15 cellular contexts compared by ENCODE assay signal in genomic region chr14:68679746-68680467, GRCh38.
DNase-seq lines count a peak whose midpoint lies in the region; ATAC-seq, FAIRE-seq and TF ChIP-seq lines count a peak whose summit lies in the region.
"Had no signal": no experiment of that assay in that cellular context is flagged by ENCODE, and none has a peak within 500 bp of the region (broad histone marks: within the 10 kb centered on the region; RNA-seq: fewer than 3 reads in every experiment).

No MANE protein-coding gene starts in this region.

- H3K9me3 ChIP-seq in RWPE2 (ENCODE audit: severe bottlenecking) = no peaks in the 10 kb centered on the region
- no peaks in the 10 kb centered on the region for H3K9me3 ChIP-seq in kidney (ENCODE audit: control insufficient read depth in 1 of 2, low read length in 2 of 2)
- H3K9me3 ChIP-seq in GM23248 (ENCODE audit: low read depth) = no peaks in the 10 kb centered on the region
- H3K9me3 ChIP-seq: tibial nerve had no signal

- no peak overlapping the region for H2AFZ ChIP-seq in GM23248
- H2AFZ ChIP-seq: PC-9 had no signal

- H3F3A ChIP-seq in GM23248 (ENCODE audit: insufficient read depth) = peaks cover 31% of the 10 kb centered on the region

- intact Hi-C loops in kidney (cut with DNase I) (loop anchor here (10.0 kb wide), 1 partner anchor 105 kb away; no protein-coding TSS in a partner anchor), lower leg skin (cut with DNase I; ENCODE audit: low total_unique reads) (no loop called here)

- H3K4me3 ChIP-seq in RWPE2 (ENCODE audit: severe bottlenecking) (no peak overlapping the region), kidney (ENCODE audit: low read length in 2 of 2) (peak overlapping the region; percentile 37 to 49), GM23248 (no peak overlapping the region), lower leg skin (ENCODE audit: low read depth, poor library complexity, severe bottlenecking) (no peak overlapping the region)
- H3K4me3 ChIP-seq: PC-9, tibial nerve had no signal

- 0 out of 2 replicates have a peak, but pooled peaks cover 4% of the 10 kb centered on the region for H3K79me2 ChIP-seq in GM23248 (ENCODE audit: insufficient read depth)

- peaks cover 20% of the 10 kb centered on the region for H3K4me1 Mint-ChIP-seq in progenitor cell of endocrine pancreas (ENCODE audit: low read depth)

- no peak overlapping the region for H3K4me3 Mint-ChIP-seq in progenitor cell of endocrine pancreas (ENCODE audit: low read depth)
- H3K4me3 Mint-ChIP-seq: activated CD4-positive, alpha-beta memory T cell treated with anti-CD3 and anti-CD28 coated beads, Interleukin-2, amount 10 ng/mL, durations not matched to agents 7 days and 5 days; nephron progenitor cell had no signal

- H3K4me2 ChIP-seq in GM23248 (ENCODE audit: unreplicated experiment) = no peak overlapping the region
- H3K4me2 ChIP-seq: PC-9 had no signal

- H3K4me1 ChIP-seq in RWPE2 (ENCODE audit: insufficient read depth, poor library complexity, severe bottlenecking) (peaks cover 62% of the 10 kb centered on the region), kidney (ENCODE audit: control insufficient read depth in 1 of 2, insufficient read depth in 1 of 2, low read depth in 1 of 2, low read length in 2 of 2) (peaks cover 18 to 21% of the 10 kb centered on the region in 2 donors), GM23248 (ENCODE audit: insufficient read depth) (peaks cover 51% of the 10 kb centered on the region)

- TF ChIP-seq POLR2A in lower leg skin (IDR thresholded peaks at IDR 0.05) = no peak

- H3K9me2 ChIP-seq in GM23248 (ENCODE audit: insufficient read depth) = no peaks in the 10 kb centered on the region

- no peaks in the 10 kb centered on the region for H4K20me1 ChIP-seq in GM23248 (ENCODE audit: insufficient read depth)

- H3K27ac ChIP-seq in RWPE2 (ENCODE audit: poor library complexity, severe bottlenecking) (peak overlapping the region; percentile 100), kidney (ENCODE audit: low read depth in 2 of 2, low read length in 2 of 2) (no peak overlapping the region), GM23248 (no peak overlapping the region)
- H3K27ac ChIP-seq: PC-9 had no signal

- peak overlapping the region; percentile 8 for H3K27ac Mint-ChIP-seq in progenitor cell of endocrine pancreas
- H3K27ac Mint-ChIP-seq: activated CD4-positive, alpha-beta memory T cell treated with anti-CD3 and anti-CD28 coated beads, Interleukin-2, amount 10 ng/mL, durations not matched to agents 7 days and 5 days; nephron progenitor cell had no signal

- ATAC-seq in RWPE2 (ENCODE audit: low read depth) = no peak
- no peak for ATAC-seq in GM18502 (IDR thresholded peaks at IDR 0.05; ENCODE audit: poor library complexity, unreplicated experiment)
- ATAC-seq in HG03432 (IDR thresholded peaks at IDR 0.05; ENCODE audit: unreplicated experiment) = no peak

- no peak for TF ChIP-seq CTCF in RWPE2 (IDR thresholded peaks at IDR 0.05; ENCODE audit: poor library complexity, severe bottlenecking)
- no peak for TF ChIP-seq CTCF in kidney (IDR thresholded peaks at IDR 0.05; ENCODE audit: borderline replicate concordance, extremely low read depth, insufficient read depth)
- TF ChIP-seq CTCF in progenitor cell of endocrine pancreas (IDR thresholded peaks at IDR 0.05; ENCODE audit: unreplicated experiment) = no peak
- no peak for TF ChIP-seq CTCF in lower leg skin (IDR thresholded peaks at IDR 0.05)

- in situ Hi-C loops in ACHN (cut with HindIII; ENCODE audit: low pct_ligation_motif_present, low pct_unique_long_range_greater_than_20kb, low sequenced_read_pairs) = no loop called here
- in situ Hi-C loops in GM23248 (cut with MboI) = loop anchor here (10.0 kb wide), 1 partner anchor 425 kb away; no protein-coding TSS in a partner anchor

- H3K36me3 ChIP-seq in RWPE2 (ENCODE audit: low read depth) (no peaks in the 10 kb centered on the region), kidney (ENCODE audit: control insufficient read depth in 1 of 2, insufficient read depth in 2 of 2, low read length in 2 of 2) (no peaks in the 10 kb centered on the region), GM23248 (ENCODE audit: low read depth) (no peaks in the 10 kb centered on the region)
- H3K36me3 ChIP-seq: tibial nerve had no signal

- H3K27me3 Mint-ChIP-seq in progenitor cell of endocrine pancreas = no peaks in the 10 kb centered on the region
- H3K27me3 Mint-ChIP-seq: activated CD4-positive, alpha-beta memory T cell treated with anti-CD3 and anti-CD28 coated beads, Interleukin-2, amount 10 ng/mL, durations not matched to agents 7 days and 5 days had no signal

- H3K9me3 Mint-ChIP-seq in progenitor cell of endocrine pancreas (ENCODE audit: low read depth) = peaks cover 5% of the 10 kb centered on the region
- H3K9me3 Mint-ChIP-seq: activated CD4-positive, alpha-beta memory T cell treated with anti-CD3 and anti-CD28 coated beads, Interleukin-2, amount 10 ng/mL, durations not matched to agents 7 days and 5 days had no signal

- H3K27me3 ChIP-seq in RWPE2 (ENCODE audit: insufficient read depth, poor library complexity, severe bottlenecking) (no peaks in the 10 kb centered on the region), GM23248 (replicated peaks; ENCODE audit: insufficient read depth) (no peaks in the 10 kb centered on the region)
- H3K27me3 ChIP-seq: tibial nerve had no signal

- no peak for FAIRE-seq in kidney (lab: Jason Lieb, UNC)

- DNase-seq in ACHN = peak; percentile 54
- DNase-seq in RWPE2 (ENCODE audit: low spot score) = no peak
- no peak for DNase-seq in kidney
- no peak for DNase-seq in progenitor cell of endocrine pancreas (ENCODE audit: low spot score, unreplicated experiment)
- DNase-seq in GM23248 = no peak
- DNase-seq in lower leg skin (ENCODE audit: low spot score in 2 of 2) = no peak
- DNase-seq: activated CD4-positive, alpha-beta memory T cell treated with anti-CD3 and anti-CD28 coated beads, Interleukin-2, amount 10 ng/mL, durations not matched to agents 7 days and 5 days; left ventricle myocardium superior; MV-4-11; nephron progenitor cell; PC-9; stimulated activated CD4-positive, alpha-beta T cell treated with anti-CD3 and anti-CD28 coated beads, Interleukin-4, amount 100 ng/mL, for 24 hours had no signal

- H3K9ac ChIP-seq in kidney (ENCODE audit: low read length in 2 of 2) = no peak overlapping the region
- no peak overlapping the region for H3K9ac ChIP-seq in GM23248

- no peaks in the 10 kb centered on the region for H3K36me3 Mint-ChIP-seq in progenitor cell of endocrine pancreas (ENCODE audit: insufficient read depth)

- WGBS in GM23248 (ENCODE audit: low coverage in 1 of 2, low lambda C conversion rate in 2 of 2, missing lambda C conversion rate in 2 of 2), 2 experiments = 55 to 57% methylated on average over 8 of the region's 8 CpGs
- 60 to 63% methylated on average over 8 of the region's 8 CpGs for WGBS in lower leg skin, 2 donors

Comparison
In these comparisons a context has a peak if more than half of its experiments do, and no peak if none do; other contexts are left out.
1. H3K4me3 ChIP-seq: peak in kidney (2 of 2); none in RWPE2 (single experiment), GM23248 (single experiment) and lower leg skin (single experiment).